Comparison of ENCODE assay signal across 26 cellular contexts in genomic region chr5:78997090-78997489, GRCh38.
"Had no signal": no experiment of that assay in that cellular context is flagged by ENCODE, and none has a peak within 500 bp of the region (broad histone marks: within the 10 kb centered on the region; RNA-seq: fewer than 3 reads in every experiment).

No MANE protein-coding gene starts in this region.

- H3K36me3 Mint-ChIP-seq: stimulated activated naive B cell treated with anti-CD40 and anti-IgM and Interleukin-4, amounts not matched to agents 10 μg/mL and 1 μg/mL and 100 μg/mL, for 72 hours had no signal

- DNase-seq: hippocampal formation; left colon; left lung; lower lobe of right lung; mammary epithelial cell; mesenchymal stem cell; naive B cell; natural killer cell; nephron progenitor cell; ovary; retina; right cardiac atrium; stimulated activated CD4-positive, alpha-beta T cell treated with anti-CD3 and anti-CD28 coated beads, Interleukin-1b, Interleukin-23, amount 100 ng/mL, for 48 hours; stimulated activated CD4-positive, alpha-beta T cell treated with anti-CD3 and anti-CD28 coated beads, Interleukin-2, amount 100 ng/mL, for 48 hours; stimulated activated naive B cell treated with anti-CD40 and anti-IgM and Interleukin-4, amounts not matched to agents 10 μg/mL and 1 μg/mL and 100 μg/mL, for 72 hours; stimulated activated naive CD8-positive, alpha-beta T cell treated with anti-CD3 and anti-CD28 coated beads, Interleukin-15, Interleukin-2, amounts not matched to agents 100 U/mL and 50 U/mL, for 24 hours; stomach; testis; thyroid gland; transverse colon; upper lobe of left lung had no signal

- H3K36me3 ChIP-seq: left lung, lower lobe of right lung, ovary, stomach, thyroid gland, transverse colon, upper lobe of left lung, vagina had no signal

- H3K27ac ChIP-seq: left lung, lower lobe of right lung, ovary, stomach, testis, thyroid gland, transverse colon, upper lobe of left lung, vagina had no signal

- H3K4me1 Mint-ChIP-seq: naive B cell, natural killer cell, nephron progenitor cell had no signal

- H3K4me2 ChIP-seq: smooth muscle cell had no signal

- H3K9me3 Mint-ChIP-seq: natural killer cell had no signal

- H3K4me3 ChIP-seq: left lung, lower lobe of right lung, ovary, smooth muscle cell, stomach, testis, thyroid gland, transverse colon, upper lobe of left lung, vagina had no signal

- ATAC-seq: left colon; left lung; lower lobe of right lung; natural killer cell; right cardiac atrium; sciatic nerve; stimulated activated naive B cell treated with anti-CD40 and anti-IgM and Interleukin-4, amounts not matched to agents 10 μg/mL and 1 μg/mL and 100 μg/mL, for 72 hours; stimulated activated naive CD8-positive, alpha-beta T cell treated with anti-CD3 and anti-CD28 coated beads, Interleukin-15, Interleukin-2, amounts not matched to agents 100 U/mL and 50 U/mL, for 24 hours had no signal

- H3K9me3 ChIP-seq: left lung, lower lobe of right lung, ovary, stomach, testis, thyroid gland, transverse colon, upper lobe of left lung, vagina had no signal

- H3K27ac Mint-ChIP-seq: naive B cell; natural killer cell; nephron progenitor cell; progenitor cell of endocrine pancreas; stimulated activated naive B cell treated with anti-CD40 and anti-IgM and Interleukin-4, amounts not matched to agents 10 μg/mL and 1 μg/mL and 100 μg/mL, for 72 hours had no signal

- FAIRE-seq: keratinocyte had no signal

- H3K4me1 ChIP-seq: left lung, lower lobe of right lung, stomach, testis, upper lobe of left lung, vagina had no signal

- H3K4me3 Mint-ChIP-seq: naive B cell; natural killer cell; nephron progenitor cell; stimulated activated naive B cell treated with anti-CD40 and anti-IgM and Interleukin-4, amounts not matched to agents 10 μg/mL and 1 μg/mL and 100 μg/mL, for 72 hours had no signal

- H3K27me3 ChIP-seq: left lung, ovary, stomach, testis, thyroid gland, transverse colon, upper lobe of left lung, vagina had no signal
